In genomic region chr19:56670401-56670960, GRCh38 we compare ENCODE assay signal across 13 cellular contexts. TPM values are rescaled to one million over a fixed set of nuclear protein-coding genes. Genes with fewer than 3 reads are reported as not detected.
A peak's percentile ranks its signal among the peaks of the same experiment; 100 is the strongest.
DNase-seq lines count a peak whose midpoint lies in the region; ATAC-seq and TF ChIP-seq lines count a peak whose summit lies in the region.
"Had no signal": no experiment of that assay in that cellular context is flagged by ENCODE, and none has a peak within 500 bp of the region (broad histone marks: within the 10 kb centered on the region; RNA-seq: fewer than 3 reads in every experiment).

No MANE protein-coding gene starts in this region.

- no peaks in the 10 kb centered on the region for H3K27me3 ChIP-seq in muscle layer of duodenum (ENCODE audit: low read depth, low read length)
- H3K27me3 ChIP-seq in thoracic aorta (replicated peaks; ENCODE audit: insufficient read depth) = no peaks in the 10 kb centered on the region

- peaks cover 8% of the 10 kb centered on the region in 2 donors for H3K9me3 Mint-ChIP-seq in activated T-cell treated with anti-CD3 and anti-CD28 coated beads, Interleukin-2, amount 50 U/mL, for 72 hours
- H3K9me3 Mint-ChIP-seq in activated naive CD8-positive, alpha-beta T cell treated with anti-CD3 and anti-CD28 coated beads, Interleukin-2, amount 10 ng/mL, durations not matched to agents 7 days and 5 days = peaks cover 14% of the 10 kb centered on the region

- H3K4me1 ChIP-seq in muscle layer of duodenum (ENCODE audit: control insufficient read depth in 1 of 2, insufficient read depth in 2 of 2, low read length in 2 of 2) (peaks cover 8 to 12% of the 10 kb centered on the region in 2 donors), thoracic aorta (ENCODE audit: control insufficient read depth in 1 of 2, low read depth in 2 of 2) (peaks cover 2 to 11% of the 10 kb centered on the region in 2 donors)

- no peak overlapping the region for H3K27ac Mint-ChIP-seq in activated T-cell treated with anti-CD3 and anti-CD28 coated beads, Interleukin-2, amount 50 U/mL, for 72 hours
- peak overlapping the region; percentile 25 for H3K27ac Mint-ChIP-seq in activated naive CD8-positive, alpha-beta T cell treated with anti-CD3 and anti-CD28 coated beads, Interleukin-2, amount 10 ng/mL, durations not matched to agents 7 days and 5 days

- H3K4me1 Mint-ChIP-seq in activated T-cell treated with anti-CD3 and anti-CD28 coated beads, Interleukin-2, amount 50 U/mL, for 72 hours (ENCODE audit: low read depth) = no peaks in the 10 kb centered on the region
- peaks cover 10% of the 10 kb centered on the region for H3K4me1 Mint-ChIP-seq in activated naive CD8-positive, alpha-beta T cell treated with anti-CD3 and anti-CD28 coated beads, Interleukin-2, amount 10 ng/mL, durations not matched to agents 7 days and 5 days

- H3K9me3 ChIP-seq in muscle layer of duodenum (ENCODE audit: control insufficient read depth in 1 of 2, low read length in 2 of 2) (peaks cover 0 to 6% of the 10 kb centered on the region in 2 donors), thoracic aorta (no peaks in the 10 kb centered on the region)

- H3K36me3 Mint-ChIP-seq in activated T-cell treated with anti-CD3 and anti-CD28 coated beads, Interleukin-2, amount 50 U/mL, for 72 hours (ENCODE audit: insufficient read depth in 2 of 2) = peaks cover 10 to 17% of the 10 kb centered on the region in 2 donors
- H3K36me3 Mint-ChIP-seq in activated naive CD8-positive, alpha-beta T cell treated with anti-CD3 and anti-CD28 coated beads, Interleukin-2, amount 10 ng/mL, durations not matched to agents 7 days and 5 days = peaks cover 17% of the 10 kb centered on the region

- no peak for TF ChIP-seq CTCF in thoracic aorta (IDR thresholded peaks at IDR 0.05)

- peaks cover 0 to 4% of the 10 kb centered on the region in 2 donors for H3K36me3 ChIP-seq in muscle layer of duodenum (ENCODE audit: control insufficient read depth in 1 of 2, insufficient read depth in 2 of 2, low read length in 2 of 2)
- no peaks in the 10 kb centered on the region for H3K36me3 ChIP-seq in thoracic aorta

- peak overlapping the region; percentile 55 to 93 for H3K4me3 Mint-ChIP-seq in activated T-cell treated with anti-CD3 and anti-CD28 coated beads, Interleukin-2, amount 50 U/mL, for 72 hours
- peak overlapping the region; percentile 88 for H3K4me3 Mint-ChIP-seq in activated naive CD8-positive, alpha-beta T cell treated with anti-CD3 and anti-CD28 coated beads, Interleukin-2, amount 10 ng/mL, durations not matched to agents 7 days and 5 days

- H3K27ac ChIP-seq in muscle layer of duodenum (ENCODE audit: low read length) = no peak overlapping the region
- no peak overlapping the region for H3K27ac ChIP-seq in thoracic aorta

- H3K4me3 ChIP-seq in muscle layer of duodenum (ENCODE audit: low read depth in 1 of 2, low read length in 2 of 2) (peak overlapping the region; percentile 87 to 98), thoracic aorta (peak overlapping the region; percentile 78)

- POLR2A ChIA-PET in activated naive CD8-positive, alpha-beta T cell treated with anti-CD3 and anti-CD28 coated beads, Interleukin-2, amount 10 ng/mL, durations not matched to agents 7 days and 5 days (lab: Charles Lee) = no interaction called here

- no peak for ATAC-seq in activated T-cell treated with anti-CD3 and anti-CD28 coated beads, Interleukin-2, amount 50 U/mL, for 72 hours (replicated peaks in 1 of 2)
- ATAC-seq in activated naive CD8-positive, alpha-beta T cell treated with anti-CD3 and anti-CD28 coated beads, Interleukin-2, amount 10 ng/mL, durations not matched to agents 7 days and 5 days (ENCODE audit: low read depth) = no peak
- no peak for ATAC-seq in thoracic aorta (ENCODE audit: insufficient number of reproducible peaks, low FRiP score, low read depth)
- ATAC-seq in HG02759 (IDR thresholded peaks at IDR 0.05; ENCODE audit: unreplicated experiment) = no peak
- no peak for ATAC-seq in HG03460 (IDR thresholded peaks at IDR 0.05; ENCODE audit: unreplicated experiment)

- no peak for DNase-seq in activated T-cell treated with anti-CD3 and anti-CD28 coated beads, Interleukin-2, amount 50 U/mL, for 72 hours
- no peak for DNase-seq in activated T-cell treated with anti-CD3 and anti-CD28 coated beads, Interleukin-2, amount 50 U/mL, for 48 hours
- no peak for DNase-seq in activated naive CD8-positive, alpha-beta T cell treated with anti-CD3 and anti-CD28 coated beads, Interleukin-2, amount 10 ng/mL, durations not matched to agents 7 days and 5 days
- DNase-seq in thoracic aorta (ENCODE audit: low spot score) (no peak), NCI-H1105 treated with DMSO at 0.1 percent for 48 hours (lab: John Stamatoyannopoulos, UW) (no peak)
- DNase-seq: central memory CD4-positive, alpha-beta T cell; DMS153; NCI-H524; retina; SIG-M5 had no signal

- no peaks in the 10 kb centered on the region for H3K27me3 Mint-ChIP-seq in activated T-cell treated with anti-CD3 and anti-CD28 coated beads, Interleukin-2, amount 50 U/mL, for 72 hours (ENCODE audit: low read depth)
- no peaks in the 10 kb centered on the region for H3K27me3 Mint-ChIP-seq in activated naive CD8-positive, alpha-beta T cell treated with anti-CD3 and anti-CD28 coated beads, Interleukin-2, amount 10 ng/mL, durations not matched to agents 7 days and 5 days

RNA-seq across cellular contexts. Expression of gene ZNF835, which starts 1.1 kb away (rescaled TPM):
- total RNA-seq in activated T-cell treated with anti-CD3 and anti-CD28 coated beads, Interleukin-2, amount 50 U/mL, for 72 hours = 1 to 10 TPM in 1 of 2 donors, under 1 TPM in 1; 0.53 to 1.3 TPM
- total RNA-seq in activated naive CD8-positive, alpha-beta T cell treated with anti-CD3 and anti-CD28 coated beads, Interleukin-2, amount 10 ng/mL, durations not matched to agents 7 days and 5 days = 1 to 10 TPM; 3.8 to 6.5 TPM
- 10 to 100 TPM in 1 of 2 donors, 1 to 10 TPM in 1; 4.7 to 14.5 TPM for total RNA-seq in thoracic aorta

RNA-seq across cellular contexts. Expression of gene SMIM17, which starts 27.5 kb away (rescaled TPM):
- total RNA-seq in activated T-cell treated with anti-CD3 and anti-CD28 coated beads, Interleukin-2, amount 50 U/mL, for 72 hours = under 1 TPM; 0.35 to 0.36 TPM
- under 1 TPM in 1 of 2 experiments, not detected in 1; 0.39 TPM for total RNA-seq in activated naive CD8-positive, alpha-beta T cell treated with anti-CD3 and anti-CD28 coated beads, Interleukin-2, amount 10 ng/mL, durations not matched to agents 7 days and 5 days
- total RNA-seq in thoracic aorta = 1 to 10 TPM in 1 of 2 donors, not detected in 1; 4.4 TPM
